In genomic region chr16:1351215-1351581, GRCh38 we compare ENCODE assay signal across 8 cellular contexts. TPM values are rescaled to one million over a fixed set of nuclear protein-coding genes. Genes with fewer than 3 reads are reported as not detected.
DNase-seq lines count a peak whose midpoint lies in the region; ATAC-seq, FAIRE-seq and TF ChIP-seq lines count a peak whose summit lies in the region.

No MANE protein-coding gene starts in this region.

- FAIRE-seq in HTR-8/SVneo (lab: Jason Lieb, UNC) = no peak

- H3K27ac ChIP-seq in body of pancreas (peak overlapping the region in 2 of 4 donors; percentile 63 to 71), uterus (peak overlapping the region; percentile 9 to 58)

- H3K4me3 ChIP-seq in body of pancreas (peak overlapping the region; percentile 89 to 93), lower leg skin (ENCODE audit: low read depth, poor library complexity, severe bottlenecking) (peak overlapping the region; percentile 81), uterus (peak overlapping the region; percentile 50 to 83)

- peaks cover 36% of the 10 kb centered on the region for H3K4me1 ChIP-seq in body of pancreas
- peaks cover 7 to 9% of the 10 kb centered on the region in 2 donors for H3K4me1 ChIP-seq in uterus

- DNase-seq in body of pancreas (no peak), lower leg skin (ENCODE audit: low spot score in 2 of 2) (no peak), uterus (no peak), HTR-8/SVneo (ENCODE audit: insufficient read length, low spot score) (no peak), SHP77 treated with DMSO at 0.1 percent for 48 hours (lab: John Stamatoyannopoulos, UW) (no peak), GOT3 (lab: John Stamatoyannopoulos, UW) (no peak)

- TF ChIP-seq CTCF in body of pancreas (IDR thresholded peaks at IDR 0.05) = no peak
- TF ChIP-seq CTCF in lower leg skin (IDR thresholded peaks at IDR 0.05) = no peak
- TF ChIP-seq CTCF in uterus (IDR thresholded peaks at IDR 0.05) = no peak

- H3K9me3 ChIP-seq in body of pancreas (no peaks in the 10 kb centered on the region), uterus (no peaks in the 10 kb centered on the region)

- H3K36me3 ChIP-seq in body of pancreas (replicated peaks in 1 of 2; ENCODE audit: insufficient read depth in 1 of 2, low read depth in 2 of 2) = peaks cover 3 to 5% of the 10 kb centered on the region in 2 donors
- no peaks in the 10 kb centered on the region for H3K36me3 ChIP-seq in uterus

- intact Hi-C loops in body of pancreas (cut with DNase I) = no loop called here
- intact Hi-C loops in lower leg skin (cut with DNase I; ENCODE audit: low total_unique reads) = loop anchor here (10.0 kb wide), 1 partner anchor 54 kb away; no protein-coding TSS in a partner anchor
- intact Hi-C loops in uterus (cut with DNase I; ENCODE audit: low total_unique reads) = no loop called here

- H3K27me3 ChIP-seq in body of pancreas (no peaks in the 10 kb centered on the region), uterus (no peaks in the 10 kb centered on the region)

- 0% methylated on average over 31 of the region's 35 CpGs; no CpG with 5 or more reads in 1 of the 2 donors for WGBS in body of pancreas, 2 donors
- WGBS in lower leg skin, 2 donors = 1% methylated on average over 21 to 24 of the region's 35 CpGs

- ATAC-seq in GM19372 (IDR thresholded peaks at IDR 0.05; ENCODE audit: low read depth, unreplicated experiment) = peak; percentile 32
- peak; percentile 32 for ATAC-seq in HG03439 (IDR thresholded peaks at IDR 0.05; ENCODE audit: unreplicated experiment)
- ATAC-seq in body of pancreas = peak; percentile 3

- TF ChIP-seq POLR2A in body of pancreas (IDR thresholded peaks at IDR 0.05) (no peak), lower leg skin (IDR thresholded peaks at IDR 0.05) (no peak), uterus (IDR thresholded peaks at IDR 0.05) (no peak)

RNA-seq across cellular contexts. Expression of gene TSR3, which starts 0.5 kb away (rescaled TPM):
- 10 to 100 TPM; 70.5 to 98.8 TPM for total RNA-seq in body of pancreas
- 100 to 1,000 TPM in 1 of 4 donors, 10 to 100 TPM in 3; 76.8 to 106 (median 90.5) TPM for total RNA-seq in lower leg skin
- 100 to 1,000 TPM in 1 of 4 donors, 10 to 100 TPM in 3; 15.9 to 101 (median 30.8) TPM for total RNA-seq in uterus

RNA-seq across cellular contexts. Expression of gene GNPTG, which starts 0.5 kb away (rescaled TPM):
- 10 to 100 TPM; 38.1 to 98.2 TPM for total RNA-seq in body of pancreas
- 10 to 100 TPM; 46.5 to 65.7 (median 60.0) TPM for total RNA-seq in lower leg skin
- 10 to 100 TPM; 28.4 to 95.9 (median 48.6) TPM for total RNA-seq in uterus

RNA-seq across cellular contexts. Expression of gene BAIAP3, which starts 17.8 kb away (rescaled TPM):
- total RNA-seq in body of pancreas (10 to 100 TPM in 1 of 2 donors, 1 to 10 TPM in 1; 7.0 to 20.8 TPM), lower leg skin (1 to 10 TPM; 1.5 to 5.4 (median 2.4) TPM), uterus (1 to 10 TPM in 3 of 4 donors, under 1 TPM in 1; 0.59 to 5.5 (median 3.5) TPM)

RNA-seq across cellular contexts. Expression of gene UBE2I, which starts 41.8 kb away (rescaled TPM):
- total RNA-seq in body of pancreas = 10 to 100 TPM; 25.9 to 81.7 TPM
- 100 to 1,000 TPM in 1 of 4 donors, 10 to 100 TPM in 3; 42.1 to 138 (median 47.4) TPM for total RNA-seq in lower leg skin
- total RNA-seq in uterus = 100 to 1,000 TPM in 1 of 4 donors, 10 to 100 TPM in 3; 25.9 to 133 (median 63.0) TPM
